In the genomic region with DNA sequence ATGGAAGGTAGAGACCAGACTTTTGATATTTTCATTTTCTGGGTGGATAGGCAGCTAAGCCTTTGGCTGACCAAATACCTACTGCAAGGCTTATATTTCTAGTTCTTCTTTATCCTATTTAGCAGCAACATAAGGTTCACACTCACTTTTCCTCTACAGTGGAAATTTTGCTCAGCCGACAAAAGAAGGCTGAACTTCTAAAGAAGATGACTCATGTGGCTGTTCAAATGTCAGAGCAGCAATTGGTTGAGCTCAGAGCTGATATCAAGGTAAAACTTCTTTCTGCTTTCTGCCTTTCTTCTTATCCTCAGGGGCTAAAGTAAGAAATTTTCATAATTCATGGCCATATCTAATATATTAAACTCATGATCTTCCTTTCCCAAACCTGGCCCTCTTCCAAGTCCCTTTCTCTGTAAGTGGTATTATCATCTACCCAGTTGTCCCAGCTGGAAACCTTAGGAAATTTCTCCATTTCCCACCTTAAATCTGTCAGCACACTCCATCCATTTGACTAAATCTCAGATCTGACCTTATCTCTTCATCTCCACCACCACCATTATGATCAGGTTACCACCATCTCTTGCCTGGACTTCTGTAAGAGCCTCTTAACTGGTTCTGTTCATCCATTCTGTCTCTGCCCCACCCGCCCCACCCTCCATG, we compare ENCODE assay signal across 16 cellular contexts.
A peak's percentile ranks its signal among the peaks of the same experiment; 100 is the strongest.
DNase-seq lines count a peak whose midpoint lies in the region; ATAC-seq and TF ChIP-seq lines count a peak whose summit lies in the region.
"Had no signal": no experiment of that assay in that cellular context is flagged by ENCODE, and none has a peak within 500 bp of the region (broad histone marks: within the 10 kb centered on the region; RNA-seq: fewer than 3 reads in every experiment).

No MANE protein-coding gene starts in this region.

- H3K4me1 ChIP-seq in HEK293 (ENCODE audit: control insufficient read depth, insufficient read depth, low read length): peaks cover 5% of the 10 kb centered on the region
- H3K4me1 ChIP-seq: ascending aorta, Peyer's patch had no signal

- no peaks in the 10 kb centered on the region for H3K9me3 ChIP-seq in HEK293 (ENCODE audit: control insufficient read depth, insufficient read depth, low read depth, low read length)
- H3K9me3 ChIP-seq: ascending aorta; BLaER1 treated with 17β-estradiol and CSF1 and Interleukin-3, amounts not matched to agents 10 nM and 100 nM; Peyer's patch had no signal

- POLR2A ChIA-PET in HEK293 (lab: Yijun Ruan, JAX): interaction anchor here (0.6 kb wide), 1 partner anchor 254 kb away, joined by 4 read pairs; no protein-coding TSS in a partner anchor

- ATAC-seq in GM19023 (IDR thresholded peaks at IDR 0.05; ENCODE audit: unreplicated experiment): no peak
- no peak for ATAC-seq in HG03432 (IDR thresholded peaks at IDR 0.05; ENCODE audit: unreplicated experiment)
- ATAC-seq in GM19035 (IDR thresholded peaks at IDR 0.05; ENCODE audit: unreplicated experiment): no peak

- H3K4me3 ChIP-seq in HEK293 (ENCODE audit: low read depth, low read length): no peak overlapping the region
- H3K4me3 ChIP-seq: ascending aorta; BLaER1 treated with 17β-estradiol and CSF1 and Interleukin-3, amounts not matched to agents 10 nM and 100 nM; Peyer's patch had no signal

- DNase-seq in AG08396 (ENCODE audit: low spot score) (peak; percentile 46), astrocyte of the hippocampus (ENCODE audit: low read depth, low spot score) (peak; percentile 72), kidney tubule cell (ENCODE audit: low spot score) (peak; percentile 29), NCI-H526 (lab: John Stamatoyannopoulos, UW) (no peak)
- DNase-seq: activated CD4-positive, alpha-beta T cell treated with anti-CD3 and anti-CD28 coated beads, Interleukin-2, amount 50 U/mL, for 1 hour; islet precursor cell; NCI-H1417 treated with DMSO at 0.1 percent for 48 hours; Peyer's patch; posterior cingulate gyrus; T-helper 2 cell had no signal

- TF ChIP-seq CTCF in HEK293 (tag by site-specific recombination; IDR thresholded peaks at IDR 0.05): no peak

- no peak overlapping the region for H3K27ac ChIP-seq in HEK293 (ENCODE audit: extremely low read depth, low read depth, low read length)
- H3K27ac ChIP-seq: ascending aorta; BLaER1 treated with 17β-estradiol and CSF1 and Interleukin-3, amounts not matched to agents 10 nM and 100 nM; Peyer's patch had no signal

- peaks cover 8 to 13% of the 10 kb centered on the region in 2 experiments for H3K36me3 ChIP-seq in HEK293 (ENCODE audit: control insufficient read depth in 2 of 2, insufficient read depth in 1 of 2, low read length in 2 of 2)

- CTCF ChIA-PET in HEK293 (lab: Yijun Ruan, JAX): interaction anchor here (0.6 to 19.4 kb wide), 9 partner anchors 13 to 222 kb away, joined by 3 to 517 read pairs (median 5); a partner anchor contains a TSS

TF ChIP-seq in HEK293, 187 proteins besides CTCF, POLR2A, EP300 and RAD21 (continues in another document):
- TF ChIP-seq, protein P1, sequence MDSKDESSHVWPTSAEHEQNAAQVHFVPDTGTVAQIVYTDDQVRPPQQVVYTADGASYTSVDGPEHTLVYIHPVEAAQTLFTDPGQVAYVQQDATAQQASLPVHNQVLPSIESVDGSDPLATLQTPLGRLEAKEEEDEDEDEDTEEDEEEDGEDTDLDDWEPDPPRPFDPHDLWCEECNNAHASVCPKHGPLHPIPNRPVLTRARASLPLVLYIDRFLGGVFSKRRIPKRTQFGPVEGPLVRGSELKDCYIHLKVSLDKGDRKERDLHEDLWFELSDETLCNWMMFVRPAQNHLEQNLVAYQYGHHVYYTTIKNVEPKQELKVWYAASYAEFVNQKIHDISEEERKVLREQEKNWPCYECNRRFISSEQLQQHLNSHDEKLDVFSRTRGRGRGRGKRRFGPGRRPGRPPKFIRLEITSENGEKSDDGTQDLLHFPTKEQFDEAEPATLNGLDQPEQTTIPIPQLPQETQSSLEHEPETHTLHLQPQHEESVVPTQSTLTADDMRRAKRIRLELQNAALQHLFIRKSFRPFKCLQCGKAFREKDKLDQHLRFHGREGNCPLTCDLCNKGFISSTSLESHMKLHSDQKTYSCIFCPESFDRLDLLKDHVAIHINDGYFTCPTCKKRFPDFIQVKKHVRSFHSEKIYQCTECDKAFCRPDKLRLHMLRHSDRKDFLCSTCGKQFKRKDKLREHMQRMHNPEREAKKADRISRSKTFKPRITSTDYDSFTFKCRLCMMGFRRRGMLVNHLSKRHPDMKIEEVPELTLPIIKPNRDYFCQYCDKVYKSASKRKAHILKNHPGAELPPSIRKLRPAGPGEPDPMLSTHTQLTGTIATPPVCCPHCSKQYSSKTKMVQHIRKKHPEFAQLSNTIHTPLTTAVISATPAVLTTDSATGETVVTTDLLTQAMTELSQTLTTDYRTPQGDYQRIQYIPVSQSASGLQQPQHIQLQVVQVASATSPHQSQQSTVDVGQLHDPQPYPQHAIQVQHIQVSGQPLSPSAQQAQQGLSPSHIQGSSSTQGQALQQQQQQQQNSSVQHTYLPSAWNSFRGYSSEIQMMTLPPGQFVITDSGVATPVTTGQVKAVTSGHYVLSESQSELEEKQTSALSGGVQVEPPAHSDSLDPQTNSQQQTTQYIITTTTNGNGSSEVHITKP (tag by site-specific recombination; IDR thresholded peaks at IDR 0.05): 0 out of 2 replicates have a peak, but pooled peaks have one; percentile 10
- TF ChIP-seq KLF1 (tag by site-specific recombination; IDR thresholded peaks at IDR 0.05) (peak; percentile 50), PRDM1 (tag by site-specific recombination; IDR thresholded peaks at IDR 0.05) (peak; percentile 71), ZNF660 (tag by site-specific recombination; IDR thresholded peaks at IDR 0.05) (0 out of 2 replicates have a peak, but pooled peaks have one; percentile 21), ZNF623 (tag by site-specific recombination; IDR thresholded peaks at IDR 0.05) (no peak), ZEB2 (tag by site-specific recombination; IDR thresholded peaks at IDR 0.05) (0 out of 2 replicates have a peak, but pooled peaks have one; percentile 17), ZNF366 (tag by site-specific recombination; conservative IDR thresholded peaks at IDR 0.05) (0 out of 2 replicates have a peak, but pooled peaks have one; percentile 24), OSR2 (tag by site-specific recombination; IDR thresholded peaks at IDR 0.05) (peak; percentile 58; the same call in 1 of the 2 replicates), ZIC2 (tag by site-specific recombination; IDR thresholded peaks at IDR 0.05) (peak; percentile 47; the same call in 1 of the 2 replicates), GFI1B (tag by site-specific recombination; IDR thresholded peaks at IDR 0.05) (0 out of 2 replicates have a peak, but pooled peaks have one; percentile 21), ZFP37 (tag by site-specific recombination; IDR thresholded peaks at IDR 0.05) (no peak), SP7 (tag by site-specific recombination; IDR thresholded peaks at IDR 0.05) (0 out of 2 replicates have a peak, but pooled peaks have one; percentile 20), ZNF433 (tag by site-specific recombination; IDR thresholded peaks at IDR 0.05; ENCODE audit: low read depth) (no peak)
- TF ChIP-seq, protein P2, sequence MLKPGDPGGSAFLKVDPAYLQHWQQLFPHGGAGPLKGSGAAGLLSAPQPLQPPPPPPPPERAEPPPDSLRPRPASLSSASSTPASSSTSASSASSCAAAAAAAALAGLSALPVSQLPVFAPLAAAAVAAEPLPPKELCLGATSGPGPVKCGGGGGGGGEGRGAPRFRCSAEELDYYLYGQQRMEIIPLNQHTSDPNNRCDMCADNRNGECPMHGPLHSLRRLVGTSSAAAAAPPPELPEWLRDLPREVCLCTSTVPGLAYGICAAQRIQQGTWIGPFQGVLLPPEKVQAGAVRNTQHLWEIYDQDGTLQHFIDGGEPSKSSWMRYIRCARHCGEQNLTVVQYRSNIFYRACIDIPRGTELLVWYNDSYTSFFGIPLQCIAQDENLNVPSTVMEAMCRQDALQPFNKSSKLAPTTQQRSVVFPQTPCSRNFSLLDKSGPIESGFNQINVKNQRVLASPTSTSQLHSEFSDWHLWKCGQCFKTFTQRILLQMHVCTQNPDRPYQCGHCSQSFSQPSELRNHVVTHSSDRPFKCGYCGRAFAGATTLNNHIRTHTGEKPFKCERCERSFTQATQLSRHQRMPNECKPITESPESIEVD (tag by site-specific recombination; IDR thresholded peaks at IDR 0.05): peak; percentile 91
- TF ChIP-seq, protein P3, sequence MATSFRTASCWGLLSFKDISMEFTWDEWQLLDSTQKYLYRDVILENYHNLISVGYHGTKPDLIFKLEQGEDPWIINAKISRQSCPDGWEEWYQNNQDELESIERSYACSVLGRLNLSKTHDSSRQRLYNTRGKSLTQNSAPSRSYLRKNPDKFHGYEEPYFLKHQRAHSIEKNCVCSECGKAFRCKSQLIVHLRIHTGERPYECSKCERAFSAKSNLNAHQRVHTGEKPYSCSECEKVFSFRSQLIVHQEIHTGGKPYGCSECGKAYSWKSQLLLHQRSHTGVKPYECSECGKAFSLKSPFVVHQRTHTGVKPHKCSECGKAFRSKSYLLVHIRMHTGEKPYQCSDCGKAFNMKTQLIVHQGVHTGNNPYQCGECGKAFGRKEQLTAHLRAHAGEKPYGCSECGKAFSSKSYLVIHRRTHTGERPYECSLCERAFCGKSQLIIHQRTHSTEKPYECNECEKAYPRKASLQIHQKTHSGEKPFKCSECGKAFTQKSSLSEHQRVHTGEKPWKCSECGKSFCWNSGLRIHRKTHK (tag by site-specific recombination; IDR thresholded peaks at IDR 0.05): no peak
- TF ChIP-seq, protein P4, sequence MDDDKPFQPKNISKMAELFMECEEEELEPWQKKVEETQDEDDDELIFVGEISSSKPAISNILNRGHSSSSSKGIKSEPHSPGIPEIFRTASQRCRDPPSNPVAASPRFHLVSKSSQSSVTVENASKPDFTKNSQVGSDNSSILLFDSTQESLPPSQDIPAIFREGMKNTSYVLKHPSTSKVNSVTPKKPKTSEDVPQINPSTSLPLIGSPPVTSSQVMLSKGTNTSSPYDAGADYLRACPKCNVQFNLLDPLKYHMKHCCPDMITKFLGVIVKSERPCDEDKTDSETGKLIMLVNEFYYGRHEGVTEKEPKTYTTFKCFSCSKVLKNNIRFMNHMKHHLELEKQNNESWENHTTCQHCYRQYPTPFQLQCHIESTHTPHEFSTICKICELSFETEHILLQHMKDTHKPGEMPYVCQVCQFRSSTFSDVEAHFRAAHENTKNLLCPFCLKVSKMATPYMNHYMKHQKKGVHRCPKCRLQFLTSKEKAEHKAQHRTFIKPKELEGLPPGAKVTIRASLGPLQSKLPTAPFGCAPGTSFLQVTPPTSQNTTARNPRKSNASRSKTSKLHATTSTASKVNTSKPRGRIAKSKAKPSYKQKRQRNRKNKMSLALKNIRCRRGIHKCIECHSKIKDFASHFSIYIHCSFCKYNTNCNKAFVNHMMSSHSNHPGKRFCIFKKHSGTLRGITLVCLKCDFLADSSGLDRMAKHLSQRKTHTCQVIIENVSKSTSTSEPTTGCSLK (tag by site-specific recombination; IDR thresholded peaks at IDR 0.05): no peak

Comparison
In these comparisons a context has a peak if more than half of its experiments do, and no peak if none do; other contexts are left out.
1. DNase-seq: peak in AG08396 (single experiment), astrocyte of the hippocampus (single experiment) and kidney tubule cell (single experiment); none in NCI-H526 (0 of 2).